In the genomic region with DNA sequence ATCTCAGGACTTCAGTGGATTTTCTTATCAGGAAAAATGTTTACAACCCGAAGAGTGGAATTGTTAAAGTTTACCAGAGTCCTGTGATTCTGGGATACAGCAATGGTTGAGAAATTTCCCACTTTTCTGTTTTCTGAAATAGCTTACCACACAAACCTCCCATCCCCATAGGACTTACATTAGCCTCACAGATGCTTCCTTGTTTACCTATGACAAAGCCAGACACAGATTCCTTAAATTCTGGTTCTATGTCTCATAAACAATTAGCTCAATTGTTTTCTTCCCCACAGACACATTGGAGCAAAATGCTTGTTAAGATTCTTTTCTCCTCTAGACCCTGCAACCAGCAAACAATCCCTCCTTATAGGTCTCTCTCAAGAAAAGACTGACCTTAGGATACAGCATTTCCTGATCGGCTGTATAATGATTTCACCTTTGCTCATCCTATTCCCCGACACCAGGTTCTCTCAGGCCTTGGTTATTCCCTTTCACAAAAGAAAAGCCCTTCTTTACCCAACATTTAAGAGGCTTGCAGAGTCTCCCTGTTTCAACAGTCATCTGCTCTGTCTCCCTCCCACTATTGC, we compare ENCODE assay signal across 23 cellular contexts.
A peak's percentile ranks its signal among the peaks of the same experiment; 100 is the strongest.
DNase-seq lines count a peak whose midpoint lies in the region; ATAC-seq, FAIRE-seq and TF ChIP-seq lines count a peak whose summit lies in the region.
"Had no signal": no experiment of that assay in that cellular context is flagged by ENCODE, and none has a peak within 500 bp of the region (broad histone marks: within the 10 kb centered on the region; RNA-seq: fewer than 3 reads in every experiment).

No MANE protein-coding gene starts in this region.

- no peak overlapping the region for H3K4ac ChIP-seq in H9 (ENCODE audit: low read depth, low read length)

- TF ChIP-seq CTCF in H9 (conservative IDR thresholded peaks at IDR 0.05) (no peak), Panc1 (IDR thresholded peaks at IDR 0.05) (no peak), epithelial cell of esophagus (IDR thresholded peaks at IDR 0.05; ENCODE audit: insufficient read depth, low read depth, low read length, missing control alignments) (no peak), kidney (IDR thresholded peaks at IDR 0.05; ENCODE audit: borderline replicate concordance, extremely low read depth, insufficient read depth) (no peak)

- peaks cover 0 to 3% (median 0%) of the 10 kb centered on the region in 3 experiments; a peak in 3 of 7 replicates for H3K36me3 Mint-ChIP-seq in H9 (ENCODE audit: insufficient read depth in 1 of 3, low read depth in 3 of 3)
- no peaks in the 10 kb centered on the region for H3K36me3 Mint-ChIP-seq in stimulated activated effector memory CD8-positive, alpha-beta T cell treated with anti-CD3 and anti-CD28 coated beads, Interleukin-12 subunit alpha, Interleukin-12 subunit beta, amount 100 ng/mL, for 72 hours
- H3K36me3 Mint-ChIP-seq: CD8-positive, alpha-beta T cell had no signal

- H3K79me1 ChIP-seq in H9 (ENCODE audit: insufficient read depth, low read depth, low read length, poor library complexity, severe bottlenecking): no peaks in the 10 kb centered on the region

- H3K9ac ChIP-seq in H9 (ENCODE audit: extremely low read depth, insufficient read length, low read length): no peak overlapping the region
- H3K9ac ChIP-seq in kidney (ENCODE audit: low read length in 2 of 2): no peak overlapping the region

- no peak overlapping the region for H2BK15ac ChIP-seq in H9 (ENCODE audit: low read depth, low read length)

- H3K27ac ChIP-seq in H9 (ENCODE audit: insufficient read length, low read depth, low read length): no peak overlapping the region
- peak overlapping the region; percentile 51 for H3K27ac ChIP-seq in Panc1 (ENCODE audit: low read length)
- H3K27ac ChIP-seq in kidney (ENCODE audit: low read depth in 2 of 2, low read length in 2 of 2): no peak overlapping the region
- H3K27ac ChIP-seq: esophagus squamous epithelium, transverse colon, WERI-Rb-1 had no signal

- no peak overlapping the region for H2BK5ac ChIP-seq in H9 (ENCODE audit: insufficient read length, low read length)

- POLR2A ChIA-PET in Panc1 (lab: Charles Lee): no interaction called here

- intact Hi-C loops in Panc1 (cut with micrococcal nuclease; ENCODE audit: unreplicated experiment) (no loop called here), kidney (cut with DNase I) (no loop called here)

- peaks cover 7% of the 10 kb centered on the region in 2 experiments; a peak in 3 of 5 replicates for H3K9me3 Mint-ChIP-seq in H9
- peaks cover 3% of the 10 kb centered on the region for H3K9me3 Mint-ChIP-seq in stimulated activated effector memory CD8-positive, alpha-beta T cell treated with anti-CD3 and anti-CD28 coated beads, Interleukin-12 subunit alpha, Interleukin-12 subunit beta, amount 100 ng/mL, for 72 hours

- no peak overlapping the region for H3K4me2 ChIP-seq in H9 (ENCODE audit: insufficient read depth, insufficient read length, low read length)

- CTCF ChIA-PET in Panc1 (lab: Charles Lee): no interaction called here

- H2AFZ ChIP-seq in H9 (ENCODE audit: low read length): peak overlapping the region; percentile 45

- no peak overlapping the region for H3K18ac ChIP-seq in H9 (ENCODE audit: insufficient read length, low read depth, low read length)

- peak overlapping the region in 1 of 2 experiments; percentile 10; a peak in 1 of 4 replicates for H3K4me3 ChIP-seq in Panc1 (ENCODE audit: low read depth in 2 of 2, low read length in 2 of 2)
- H3K4me3 ChIP-seq in epithelial cell of esophagus (ENCODE audit: low read length): no peak overlapping the region
- H3K4me3 ChIP-seq in kidney (ENCODE audit: low read length in 2 of 2): no peak overlapping the region
- H3K4me3 ChIP-seq: esophagus squamous epithelium, mucosa of descending colon, transverse colon had no signal

- H3K4me1 ChIP-seq in H9 (ENCODE audit: insufficient read depth, low read length): no peaks in the 10 kb centered on the region
- H3K4me1 ChIP-seq in Panc1 (ENCODE audit: control insufficient read depth, insufficient read depth, low read length): peaks cover 3% of the 10 kb centered on the region; the same call in 1 of the 2 replicates
- H3K4me1 ChIP-seq in kidney (ENCODE audit: control insufficient read depth in 1 of 2, insufficient read depth in 1 of 2, low read depth in 1 of 2, low read length in 2 of 2): no peaks in the 10 kb centered on the region
- H3K4me1 ChIP-seq: esophagus squamous epithelium, transverse colon had no signal

- H3K4me3 Mint-ChIP-seq in H9: no peak overlapping the region
- H3K4me3 Mint-ChIP-seq in stimulated activated effector memory CD8-positive, alpha-beta T cell treated with anti-CD3 and anti-CD28 coated beads, Interleukin-12 subunit alpha, Interleukin-12 subunit beta, amount 100 ng/mL, for 72 hours: no peak overlapping the region
- H3K4me3 Mint-ChIP-seq: activated CD4-positive, alpha-beta memory T cell treated with anti-CD3 and anti-CD28 coated beads, Interleukin-2, amount 10 ng/mL, durations not matched to agents 7 days and 5 days; CD8-positive, alpha-beta T cell; central memory CD8-positive, alpha-beta T cell; stimulated activated naive CD8-positive, alpha-beta T cell treated with anti-CD3 and anti-CD28 coated beads, Interleukin-15, amount 100 ng/mL, for 72 hours had no signal

- H2BK120ac ChIP-seq in H9 (ENCODE audit: low read depth, low read length, poor library complexity, severe bottlenecking): no peak overlapping the region

- ATAC-seq in Panc1: peak; percentile 85
- no peak for ATAC-seq in stimulated activated effector memory CD8-positive, alpha-beta T cell treated with anti-CD3 and anti-CD28 coated beads, Interleukin-12 subunit alpha, Interleukin-12 subunit beta, amount 100 ng/mL, for 72 hours
- ATAC-seq: CD8-positive, alpha-beta T cell; left lobe of liver; mucosa of descending colon; stimulated activated naive CD8-positive, alpha-beta T cell treated with anti-CD3 and anti-CD28 coated beads, Interleukin-15, amount 100 ng/mL, for 72 hours had no signal

- no peak overlapping the region for H2BK12ac ChIP-seq in H9 (ENCODE audit: insufficient read length, low read depth, low read length)

- DNase-seq in H9: no peak
- no peak for DNase-seq in Panc1 (ENCODE audit: low read depth, low spot score)
- DNase-seq in epithelial cell of esophagus (ENCODE audit: low read depth): peak; percentile 53
- DNase-seq in pons (ENCODE audit: low spot score): peak; percentile 1
- DNase-seq in kidney: no peak
- no peak for DNase-seq in SK-N-DZ (ENCODE audit: low spot score)
- DNase-seq in activated CD4-positive, alpha-beta T cell treated with anti-CD3 and anti-CD28 coated beads, Interleukin-2, amount 50 U/mL, for 4 hours: no peak
- no peak for DNase-seq in stimulated activated effector memory CD8-positive, alpha-beta T cell treated with anti-CD3 and anti-CD28 coated beads, Interleukin-12 subunit alpha, Interleukin-12 subunit beta, amount 100 ng/mL, for 72 hours (ENCODE audit: low spot score in 2 of 2)
- DNase-seq: activated CD4-positive, alpha-beta memory T cell treated with anti-CD3 and anti-CD28 coated beads, Interleukin-2, amount 10 ng/mL, durations not matched to agents 7 days and 5 days; activated naive CD4-positive, alpha-beta T cell treated with Interleukin-2 at 50 U/mL for 16 hours; CD8-positive, alpha-beta T cell; DMS79 treated with DMSO at 0.1 percent for 48 hours; esophagus squamous epithelium; HCEC 1CT; mucosa of descending colon; NCI-H2029; small intestine; stimulated activated CD4-positive, alpha-beta T cell treated with anti-CD3 and anti-CD28 coated beads, Interleukin-4, amount 100 ng/mL, for 1 hour; stimulated activated naive CD8-positive, alpha-beta T cell treated with anti-CD3 and anti-CD28 coated beads, Interleukin-15, amount 100 ng/mL, for 72 hours; transverse colon; WERI-Rb-1 had no signal

- H4K91ac ChIP-seq in H9 (ENCODE audit: insufficient read length, low read depth, low read length): no peak overlapping the region

- no peaks in the 10 kb centered on the region for H3K9me3 ChIP-seq in H9 (ENCODE audit: control insufficient read depth, low read depth, low read length)
- H3K9me3 ChIP-seq in Panc1 (ENCODE audit: control insufficient read depth, insufficient read depth, low read depth, low read length): no peaks in the 10 kb centered on the region
- H3K9me3 ChIP-seq in kidney (ENCODE audit: control insufficient read depth in 1 of 2, low read length in 2 of 2): no peaks in the 10 kb centered on the region
- H3K9me3 ChIP-seq: esophagus squamous epithelium, transverse colon had no signal

- WGBS in H9 (ENCODE audit: extremely low coverage, insufficient read length, low lambda C conversion rate): no CpG with 5 or more reads among the region's 3 CpGs

- H3K79me2 ChIP-seq in H9 (ENCODE audit: insufficient read depth, low read length): no peaks in the 10 kb centered on the region

- no peak overlapping the region for H3K14ac ChIP-seq in H9 (ENCODE audit: insufficient read depth, low read length)

- H3K23ac ChIP-seq in H9 (ENCODE audit: insufficient read length, low read depth, low read length): no peak overlapping the region

- H4K20me1 ChIP-seq in H9 (ENCODE audit: control insufficient read depth, insufficient read depth, insufficient read length): no peaks in the 10 kb centered on the region

- H3K56ac ChIP-seq in H9 (ENCODE audit: insufficient read length, low read depth, low read length): no peak overlapping the region

- no peak overlapping the region for H2AK5ac ChIP-seq in H9 (ENCODE audit: insufficient read length, low read length)

- FAIRE-seq in kidney (lab: Jason Lieb, UNC): no peak
- FAIRE-seq: small intestine had no signal

- no peak overlapping the region for H3T11ph ChIP-seq in H9 (ENCODE audit: low read length)

- no peak overlapping the region for H2BK20ac ChIP-seq in H9 (ENCODE audit: low read depth, low read length, poor library complexity, severe bottlenecking)

- in situ Hi-C loops in Panc1 (cut with HindIII; ENCODE audit: low pct_unique_long_range_greater_than_20kb, low sequenced_read_pairs): no loop called here

- no peak overlapping the region for H4K5ac ChIP-seq in H9 (ENCODE audit: insufficient read length, low read depth, low read length)

- H4K8ac ChIP-seq in H9 (replicated peaks; ENCODE audit: insufficient read length, low read depth, low read length): no peak overlapping the region

- peaks cover 13 to 16% of the 10 kb centered on the region in 2 experiments for H3K4me1 Mint-ChIP-seq in H9
- H3K4me1 Mint-ChIP-seq in stimulated activated effector memory CD8-positive, alpha-beta T cell treated with anti-CD3 and anti-CD28 coated beads, Interleukin-12 subunit alpha, Interleukin-12 subunit beta, amount 100 ng/mL, for 72 hours: no peaks in the 10 kb centered on the region
- H3K4me1 Mint-ChIP-seq: activated CD4-positive, alpha-beta memory T cell treated with anti-CD3 and anti-CD28 coated beads, Interleukin-2, amount 10 ng/mL, durations not matched to agents 7 days and 5 days; central memory CD8-positive, alpha-beta T cell; stimulated activated naive CD8-positive, alpha-beta T cell treated with anti-CD3 and anti-CD28 coated beads, Interleukin-15, amount 100 ng/mL, for 72 hours had no signal

- H3K27me3 ChIP-seq in H9 (ENCODE audit: insufficient read depth, low read length): no peaks in the 10 kb centered on the region
- no peaks in the 10 kb centered on the region for H3K27me3 ChIP-seq in Panc1 (ENCODE audit: control insufficient read depth, insufficient read depth, low read length)
- H3K27me3 ChIP-seq: esophagus squamous epithelium, transverse colon had no signal

- no peaks in the 10 kb centered on the region for H3K23me2 ChIP-seq in H9 (ENCODE audit: insufficient read length, low read depth, low read length, poor library complexity, severe bottlenecking)

- no peaks in the 10 kb centered on the region for H3K36me3 ChIP-seq in Panc1 (ENCODE audit: control insufficient read depth, insufficient read depth, low read length)
- H3K36me3 ChIP-seq in kidney (ENCODE audit: control insufficient read depth in 1 of 2, insufficient read depth in 2 of 2, low read length in 2 of 2): no peaks in the 10 kb centered on the region
- H3K36me3 ChIP-seq: esophagus squamous epithelium, transverse colon, WERI-Rb-1 had no signal

- peak overlapping the region in 1 of 3 experiments; percentile 71; a peak in 2 of 7 replicates for H3K27ac Mint-ChIP-seq in H9
- H3K27ac Mint-ChIP-seq in stimulated activated effector memory CD8-positive, alpha-beta T cell treated with anti-CD3 and anti-CD28 coated beads, Interleukin-12 subunit alpha, Interleukin-12 subunit beta, amount 100 ng/mL, for 72 hours: no peak overlapping the region
- H3K27ac Mint-ChIP-seq: activated CD4-positive, alpha-beta memory T cell treated with anti-CD3 and anti-CD28 coated beads, Interleukin-2, amount 10 ng/mL, durations not matched to agents 7 days and 5 days; CD8-positive, alpha-beta T cell; stimulated activated naive CD8-positive, alpha-beta T cell treated with anti-CD3 and anti-CD28 coated beads, Interleukin-15, amount 100 ng/mL, for 72 hours had no signal

- no TSS peak for BruUV-seq in Panc1 (replicated peaks; lab: Mats Ljungman, UMichigan)

- no peaks in the 10 kb centered on the region for H3K27me3 Mint-ChIP-seq in H9 (ENCODE audit: low read depth)
- H3K27me3 Mint-ChIP-seq: activated CD4-positive, alpha-beta memory T cell treated with anti-CD3 and anti-CD28 coated beads, Interleukin-2, amount 10 ng/mL, durations not matched to agents 7 days and 5 days; central memory CD8-positive, alpha-beta T cell; stimulated activated naive CD8-positive, alpha-beta T cell treated with anti-CD3 and anti-CD28 coated beads, Interleukin-15, amount 100 ng/mL, for 72 hours had no signal

Comparison
In these comparisons a context has a peak if more than half of its experiments do, and no peak if none do; other contexts are left out.
1. DNase-seq: peak in epithelial cell of esophagus (single experiment) and pons (single experiment); none in H9 (single experiment), Panc1 (single experiment), kidney (single experiment), SK-N-DZ (single experiment), activated CD4-positive, alpha-beta T cell treated with anti-CD3 and anti-CD28 coated beads, Interleukin-2, amount 50 U/mL, for 4 hours (0 of 2) and stimulated activated effector memory CD8-positive, alpha-beta T cell treated with anti-CD3 and anti-CD28 coated beads, Interleukin-12 subunit alpha, Interleukin-12 subunit beta, amount 100 ng/mL, for 72 hours (0 of 2).